In genomic region chr1:31763671-31764306, GRCh38 we compare ENCODE assay signal across 1 cellular context.
TF ChIP-seq lines count a peak whose summit lies in the region.

No MANE protein-coding gene starts in this region.

TF ChIP-seq in IMR-90, 13 proteins besides CTCF, POLR2A, EP300 and RAD21:
- no peak for TF ChIP-seq USF2 (IDR thresholded peaks at IDR 0.05; ENCODE audit: low read depth, low read length)
- no peak for TF ChIP-seq ELK1 (IDR thresholded peaks at IDR 0.05; ENCODE audit: borderline replicate concordance, low read depth, low read length)
- no peak for TF ChIP-seq BHLHE40 (IDR thresholded peaks at IDR 0.05; ENCODE audit: low read depth, low read length)
- TF ChIP-seq CHD1 (IDR thresholded peaks at IDR 0.05; ENCODE audit: low read depth, low read length): no peak
- no peak for TF ChIP-seq FOS (IDR thresholded peaks at IDR 0.05; ENCODE audit: low read depth, low read length)
- TF ChIP-seq NFE2L2 (IDR thresholded peaks at IDR 0.05; ENCODE audit: low read depth, low read length): no peak
- no peak for TF ChIP-seq RFX5 (IDR thresholded peaks at IDR 0.05; ENCODE audit: low read depth, low read length)
- no peak for TF ChIP-seq RCOR1 (IDR thresholded peaks at IDR 0.05; ENCODE audit: insufficient replicate concordance, low read length)
- TF ChIP-seq SMC3 (IDR thresholded peaks at IDR 0.05; ENCODE audit: low read depth, low read length): no peak
- no peak for TF ChIP-seq CEBPB (IDR thresholded peaks at IDR 0.05; ENCODE audit: low read depth, low read length)
- TF ChIP-seq MAZ (IDR thresholded peaks at IDR 0.05; ENCODE audit: borderline replicate concordance, low read depth, low read length): no peak
- TF ChIP-seq MAFK (IDR thresholded peaks at IDR 0.05; ENCODE audit: low read depth, low read length): no peak
- no peak for TF ChIP-seq MXI1 (IDR thresholded peaks at IDR 0.05; ENCODE audit: borderline replicate concordance, low read depth, low read length)
